ENCODE assay signal across 8 cellular contexts in genomic region chr2:151261977-151262291, GRCh38. TPM values are rescaled to one million over a fixed set of nuclear protein-coding genes. Genes with fewer than 3 reads are reported as not detected.
DNase-seq lines count a peak whose midpoint lies in the region; ATAC-seq, FAIRE-seq and TF ChIP-seq lines count a peak whose summit lies in the region.

No MANE protein-coding gene starts in this region.

- H3K4me2 ChIP-seq in SK-N-SH = peak overlapping the region; percentile 82

- peak overlapping the region; percentile 91 for H2AFZ ChIP-seq in SK-N-SH (ENCODE audit: low read depth)

- H3K36me3 ChIP-seq in SK-N-SH (replicated peaks in 1 of 2; ENCODE audit: control insufficient read depth in 1 of 2, insufficient read depth in 2 of 2, low read length in 1 of 2) (no peaks in the 10 kb centered on the region), kidney (ENCODE audit: control insufficient read depth in 1 of 2, insufficient read depth in 2 of 2, low read length in 2 of 2) (no peaks in the 10 kb centered on the region), suprapubic skin (no peaks in the 10 kb centered on the region)

- ATAC-seq in SK-N-SH treated with all-trans-retinoic acid at 6 μM for 48 hours = no peak
- no peak for ATAC-seq in HG02970 (IDR thresholded peaks at IDR 0.05; ENCODE audit: low FRiP score, unreplicated experiment)

- no peaks in the 10 kb centered on the region for H3K9me3 Mint-ChIP-seq in activated naive CD8-positive, alpha-beta T cell treated with anti-CD3 and anti-CD28 coated beads for 36 hours

- no peaks in the 10 kb centered on the region for H3K27me3 Mint-ChIP-seq in activated naive CD8-positive, alpha-beta T cell treated with anti-CD3 and anti-CD28 coated beads for 36 hours

- TF ChIP-seq EP300 in SK-N-SH (IDR thresholded peaks at IDR 0.05; ENCODE audit: borderline replicate concordance in 1 of 2, low read depth in 1 of 2, low read length in 1 of 2) (no peak), suprapubic skin (IDR thresholded peaks at IDR 0.05) (no peak)

- peaks cover 4% of the 10 kb centered on the region for H3K36me3 Mint-ChIP-seq in activated naive CD8-positive, alpha-beta T cell treated with anti-CD3 and anti-CD28 coated beads for 36 hours

- peaks cover 3 to 4% of the 10 kb centered on the region in 2 experiments; a peak in 3 of 4 replicates for H3K4me1 ChIP-seq in SK-N-SH (ENCODE audit: control insufficient read depth in 1 of 2, insufficient read depth in 2 of 2, low read depth in 1 of 2, low read length in 1 of 2)
- peaks cover 0 to 5% of the 10 kb centered on the region in 2 donors for H3K4me1 ChIP-seq in kidney (ENCODE audit: control insufficient read depth in 1 of 2, insufficient read depth in 1 of 2, low read depth in 1 of 2, low read length in 2 of 2)
- H3K4me1 ChIP-seq in suprapubic skin = peaks cover 27% of the 10 kb centered on the region

- H3K9me3 ChIP-seq in SK-N-SH (no peaks in the 10 kb centered on the region), kidney (ENCODE audit: control insufficient read depth in 1 of 2, low read length in 2 of 2) (no peaks in the 10 kb centered on the region), suprapubic skin (no peaks in the 10 kb centered on the region)

- TF ChIP-seq POLR2A in suprapubic skin (IDR thresholded peaks at IDR 0.05) = no peak

- H3K27ac ChIP-seq in SK-N-SH (ENCODE audit: low read depth in 2 of 2, low read length in 1 of 2) = peak overlapping the region; percentile 88 to 92
- peak overlapping the region; percentile 94 to 95 for H3K27ac ChIP-seq in kidney (ENCODE audit: low read depth in 2 of 2, low read length in 2 of 2)
- H3K27ac ChIP-seq in suprapubic skin = peak overlapping the region; percentile 93

- TF ChIP-seq CTCF in SK-N-SH (IDR thresholded peaks at IDR 0.05) (no peak), kidney (IDR thresholded peaks at IDR 0.05; ENCODE audit: borderline replicate concordance, extremely low read depth, insufficient read depth) (no peak), suprapubic skin (IDR thresholded peaks at IDR 0.05) (no peak)

- no peaks in the 10 kb centered on the region for H4K20me1 ChIP-seq in SK-N-SH (ENCODE audit: insufficient read depth)

- no peaks in the 10 kb centered on the region for H3K27me3 ChIP-seq in SK-N-SH (ENCODE audit: insufficient read depth)
- no peaks in the 10 kb centered on the region for H3K27me3 ChIP-seq in suprapubic skin

- no peaks in the 10 kb centered on the region for H3K79me2 ChIP-seq in SK-N-SH (ENCODE audit: insufficient read depth)

- CTCF ChIA-PET in SK-N-SH (lab: Yijun Ruan, JAX) = interaction anchor here (3.8 kb wide), 1 partner anchor 23 kb away, joined by 12 read pairs; no protein-coding TSS in a partner anchor

- H3K27ac Mint-ChIP-seq in activated naive CD8-positive, alpha-beta T cell treated with anti-CD3 and anti-CD28 coated beads for 36 hours = peak overlapping the region; percentile 94

- POLR2A ChIA-PET in SK-N-SH (lab: Yijun Ruan, JAX) = interaction anchor here (0.6 to 1.5 kb wide), 2 partner anchors 27 to 77 kb away, joined by 3 to 4 read pairs; no protein-coding TSS in a partner anchor

- H3K4me3 ChIP-seq in SK-N-SH (ENCODE audit: low read depth in 2 of 2, low read length in 1 of 2) (peak overlapping the region; percentile 69 to 74), kidney (ENCODE audit: low read length in 2 of 2) (peak overlapping the region; percentile 79 to 92), suprapubic skin (peak overlapping the region; percentile 84)

- H3K4me3 Mint-ChIP-seq in activated naive CD8-positive, alpha-beta T cell treated with anti-CD3 and anti-CD28 coated beads for 36 hours = peak overlapping the region; percentile 92

- no peak for TF ChIP-seq RAD21 in SK-N-SH (IDR thresholded peaks at IDR 0.05; ENCODE audit: low read length)

- peaks cover 21% of the 10 kb centered on the region for H3K4me1 Mint-ChIP-seq in activated naive CD8-positive, alpha-beta T cell treated with anti-CD3 and anti-CD28 coated beads for 36 hours

- no peak for FAIRE-seq in kidney (lab: Jason Lieb, UNC)

- peaks cover 7% of the 10 kb centered on the region for H3F3A ChIP-seq in SK-N-SH (replicated peaks; ENCODE audit: insufficient read depth)

- peak overlapping the region; percentile 88 for H3K9ac ChIP-seq in SK-N-SH
- H3K9ac ChIP-seq in kidney (ENCODE audit: low read length in 2 of 2) = peak overlapping the region in 1 of 2 donors; percentile 84

- intact Hi-C loops in kidney (cut with DNase I) = no loop called here

- WGBS in SK-N-SH (ENCODE audit: low lambda C conversion rate) = 38% methylated on average over 9 of the region's 9 CpGs
- under 1% methylated on average over 9 of the region's 9 CpGs for WGBS in suprapubic skin

- no peak for DNase-seq in SK-N-SH
- DNase-seq in activated naive CD8-positive, alpha-beta T cell treated with anti-CD3 and anti-CD28 coated beads for 36 hours = no peak
- DNase-seq in kidney = no peak
- DNase-seq in suprapubic skin (ENCODE audit: low spot score in 2 of 2) = no peak
- no peak for DNase-seq in COLO668 (lab: John Stamatoyannopoulos, UW; ENCODE audit: unreplicated experiment)
- DNase-seq in NCI-H69 (lab: John Stamatoyannopoulos, UW) = no peak

- H3K9me2 ChIP-seq in SK-N-SH = no peaks in the 10 kb centered on the region

TF ChIP-seq in SK-N-SH, 30 proteins besides CTCF, POLR2A, EP300 and RAD21 (continues in another document):
- no peak for TF ChIP-seq ELF1 (IDR thresholded peaks at IDR 0.05)
- TF ChIP-seq RXRA (IDR thresholded peaks at IDR 0.05; ENCODE audit: borderline replicate concordance, low read depth) = no peak
- TF ChIP-seq REST (IDR thresholded peaks at IDR 0.05; ENCODE audit: low read depth, low read length) = no peak

TF ChIP-seq in SK-N-SH treated with all-trans-retinoic acid at 6 μM for 48 hours, 23 proteins besides CTCF, POLR2A, EP300 and RAD21 (continues in another document):
- no peak for TF ChIP-seq ARNTL (CRISPR knock-in tag; IDR thresholded peaks at IDR 0.05; ENCODE audit: borderline replicate concordance, low read depth)
- TF ChIP-seq PPARA (CRISPR knock-in tag; IDR thresholded peaks at IDR 0.05; ENCODE audit: borderline replicate concordance) = no peak
- no peak for TF ChIP-seq ZC3H10 (CRISPR knock-in tag; IDR thresholded peaks at IDR 0.05)
- no peak for TF ChIP-seq ZFP30 (CRISPR knock-in tag; IDR thresholded peaks at IDR 0.05)
- TF ChIP-seq ZFP3 (CRISPR knock-in tag; IDR thresholded peaks at IDR 0.05) = no peak
- TF ChIP-seq BACH2 (CRISPR knock-in tag; IDR thresholded peaks at IDR 0.05; ENCODE audit: borderline replicate concordance) = no peak
- no peak for TF ChIP-seq SNAI2 (CRISPR knock-in tag; IDR thresholded peaks at IDR 0.05)
- no peak for TF ChIP-seq GLIS3 (CRISPR knock-in tag; IDR thresholded peaks at IDR 0.05)
- no peak for TF ChIP-seq POU6F1 (CRISPR knock-in tag; IDR thresholded peaks at IDR 0.05; ENCODE audit: borderline replicate concordance, low read depth)
- TF ChIP-seq CSRNP3 (CRISPR knock-in tag; IDR thresholded peaks at IDR 0.05) = no peak
- TF ChIP-seq CREB5 (CRISPR knock-in tag; IDR thresholded peaks at IDR 0.05; ENCODE audit: low read depth) = no peak

RNA-seq across cellular contexts. Expression of gene RBM43, which starts 0.3 kb away (rescaled TPM):
- polyA plus RNA-seq in SK-N-SH (2012; rRNA removed) = 2.0 and 2.1 TPM in 2 replicates
- polyA plus RNA-seq in SK-N-SH (2012; cell fraction: cytosol; rRNA removed) = 2.9 and 3.2 TPM in 2 replicates
- polyA plus RNA-seq in SK-N-SH (2012; cell fraction: nucleus; rRNA removed) = 1.8 and 3.2 TPM in 2 replicates
- 1 to 10 TPM; 4.2 to 4.8 TPM for total RNA-seq in activated naive CD8-positive, alpha-beta T cell treated with anti-CD3 and anti-CD28 coated beads for 36 hours
- total RNA-seq in kidney = 13.6 TPM
- polyA plus RNA-seq in kidney (ENCODE audit: insufficient read depth, low read depth, low replicate concordance) = 6.0 TPM
- 1 to 10 TPM; 1.9 to 5.1 (median 4.3) TPM for total RNA-seq in suprapubic skin

RNA-seq across cellular contexts. Expression of gene NMI, which starts 27.5 kb away (rescaled TPM):
- 0.83 and 0.89 TPM in 2 replicates for polyA plus RNA-seq in SK-N-SH (2012; rRNA removed)
- polyA plus RNA-seq in SK-N-SH (2012; cell fraction: cytosol; rRNA removed) = 1.2 and 1.8 TPM in 2 replicates
- polyA plus RNA-seq in SK-N-SH (2012; cell fraction: nucleus; rRNA removed) = 0.21 and 0.68 TPM in 2 replicates
- 10 to 100 TPM; 43.8 to 46.2 TPM for total RNA-seq in activated naive CD8-positive, alpha-beta T cell treated with anti-CD3 and anti-CD28 coated beads for 36 hours
- total RNA-seq in kidney = 22.0 TPM
- polyA plus RNA-seq in kidney (ENCODE audit: insufficient read depth, low read depth, low replicate concordance) = 17.9 TPM
- 10 to 100 TPM in 1 of 4 donors, 1 to 10 TPM in 3; 4.7 to 10.2 (median 8.5) TPM for total RNA-seq in suprapubic skin
